Comparison of ENCODE assay signal across 22 cellular contexts in genomic region chr1:31568895-31569655, GRCh38. TPM values are rescaled to one million over a fixed set of nuclear protein-coding genes. Genes with fewer than 3 reads are reported as not detected.
DNase-seq lines count a peak whose midpoint lies in the region; ATAC-seq and TF ChIP-seq lines count a peak whose summit lies in the region.
"Had no signal": no experiment of that assay in that cellular context is flagged by ENCODE, and none has a peak within 500 bp of the region (broad histone marks: within the 10 kb centered on the region; RNA-seq: fewer than 3 reads in every experiment).

No MANE protein-coding gene starts in this region.

- peak; percentile 94 for ATAC-seq in Right ventricle myocardium superior (ENCODE audit: poor library complexity)
- ATAC-seq in PC-3 = no peak
- ATAC-seq: GM23338, T-cell had no signal

- no peaks in the 10 kb centered on the region for H3K9me3 Mint-ChIP-seq in activated CD4-positive, alpha-beta memory T cell treated with anti-CD3 and anti-CD28 coated beads, Interleukin-2, amount 10 ng/mL, durations not matched to agents 7 days and 5 days
- H3K9me3 Mint-ChIP-seq in activated CD4-positive, alpha-beta memory T cell treated with anti-CD3 and anti-CD28 coated beads for 36 hours = no peaks in the 10 kb centered on the region
- H3K9me3 Mint-ChIP-seq: CD14-positive monocyte, GM23338, naive B cell, T-cell had no signal

- intact Hi-C loops in activated CD4-positive, alpha-beta memory T cell treated with anti-CD3 and anti-CD28 coated beads for 36 hours (cut with micrococcal nuclease) = loop anchor here (10.0 kb wide), 1 partner anchor 136 kb away; the partner anchor contains the start of gene COL16A1
- intact Hi-C loops in Right ventricle myocardium superior (cut with DNase I) (loop anchor here (10.0 kb wide), 1 partner anchor 216 kb away; no protein-coding TSS in a partner anchor), tibial artery (cut with DNase I; ENCODE audit: low total_unique reads) (no loop called here), PC-3 (cut with micrococcal nuclease) (no loop called here)

- H3K79me2 ChIP-seq in PC-3 (ENCODE audit: low read length) = 0 out of 2 replicates have a peak, but pooled peaks cover 6% of the 10 kb centered on the region

- H3F3A ChIP-seq in PC-3 (ENCODE audit: low read length, unreplicated experiment) = no peaks in the 10 kb centered on the region

- CTCF ChIA-PET in activated CD4-positive, alpha-beta memory T cell treated with anti-CD3 and anti-CD28 coated beads, Interleukin-2, amount 10 ng/mL, durations not matched to agents 7 days and 5 days (lab: Charles Lee) = interaction anchor here (0.6 to 2.1 kb wide), 5 partner anchors 9 to 1225 kb away, joined by 3 to 6 read pairs (median 3); no protein-coding TSS in a partner anchor
- CTCF ChIA-PET in activated CD4-positive, alpha-beta memory T cell treated with anti-CD3 and anti-CD28 coated beads for 36 hours (lab: Charles Lee) = interaction anchor here (0.8 kb wide), 1 partner anchor 64 kb away, joined by 3 read pairs; no protein-coding TSS in a partner anchor
- CTCF ChIA-PET in PC-3 (lab: Charles Lee) = no interaction called here

- DNase-seq in activated CD4-positive, alpha-beta memory T cell treated with anti-CD3 and anti-CD28 coated beads, Interleukin-2, amount 10 ng/mL, durations not matched to agents 7 days and 5 days = peak; percentile 14
- no peak for DNase-seq in activated CD4-positive, alpha-beta memory T cell treated with anti-CD3 and anti-CD28 coated beads for 36 hours
- peak; percentile 85 for DNase-seq in Right ventricle myocardium superior
- peak; percentile 71 for DNase-seq in mesenteric fat pad (ENCODE audit: low spot score)
- DNase-seq in tibial artery = peak in 1 of 2 donors; percentile 90
- no peak for DNase-seq in PC-3
- no peak for DNase-seq in GOT3 (lab: John Stamatoyannopoulos, UW)
- no peak for DNase-seq in stimulated activated CD4-positive, alpha-beta T cell treated with anti-CD3 and anti-CD28 coated beads, Interleukin-15, amount 100 ng/mL, for 24 hours
- DNase-seq: activated naive CD4-positive, alpha-beta T cell; dermis blood vessel endothelial cell; naive B cell; NCI-H2029 treated with DMSO at 0.1 percent for 48 hours; NCI-H69; stimulated activated CD4-positive, alpha-beta T cell treated with anti-CD3 and anti-CD28 coated beads, Interleukin-4, amount 100 ng/mL, for 1 hour; transverse colon; WERI-Rb-1 had no signal

- no TSS peak for BruUV-seq in PC-3 (replicated peaks; lab: Mats Ljungman, UMichigan)

- H3K4me2 ChIP-seq in PC-3 (ENCODE audit: low read length) = no peak overlapping the region
- H3K4me2 ChIP-seq: GM23338 had no signal

- no peak overlapping the region for H2AFZ ChIP-seq in PC-3 (ENCODE audit: low read length)
- H2AFZ ChIP-seq: GM23338 had no signal

- no peak overlapping the region for H3K9ac ChIP-seq in PC-3 (ENCODE audit: low read length)

- no peaks in the 10 kb centered on the region for H3K4me1 Mint-ChIP-seq in activated CD4-positive, alpha-beta memory T cell treated with anti-CD3 and anti-CD28 coated beads, Interleukin-2, amount 10 ng/mL, durations not matched to agents 7 days and 5 days
- no peaks in the 10 kb centered on the region for H3K4me1 Mint-ChIP-seq in activated CD4-positive, alpha-beta memory T cell treated with anti-CD3 and anti-CD28 coated beads for 36 hours (ENCODE audit: low read depth)
- H3K4me1 Mint-ChIP-seq: T-cell had no signal

- H3K36me3 ChIP-seq in tibial artery (no peaks in the 10 kb centered on the region), PC-3 (ENCODE audit: low read depth, low read length) (no peaks in the 10 kb centered on the region)
- H3K36me3 ChIP-seq: transverse colon, WERI-Rb-1 had no signal

- no peaks in the 10 kb centered on the region for H3K27me3 ChIP-seq in tibial artery
- H3K27me3 ChIP-seq in PC-3 (ENCODE audit: low read length) = no peaks in the 10 kb centered on the region
- H3K27me3 ChIP-seq: transverse colon had no signal

- H3K4me1 ChIP-seq in tibial artery (peaks cover 0 to 77% (median 61%) of the 10 kb centered on the region in 4 donors), PC-3 (ENCODE audit: insufficient read depth, low read length) (peaks cover 37% of the 10 kb centered on the region)

- H3K9me3 ChIP-seq in tibial artery = no peaks in the 10 kb centered on the region
- H3K9me3 ChIP-seq in PC-3 (ENCODE audit: low read length) = no peaks in the 10 kb centered on the region
- H3K9me3 ChIP-seq: transverse colon had no signal

- no peaks in the 10 kb centered on the region for H4K20me1 ChIP-seq in PC-3 (ENCODE audit: low read length)

- no peak overlapping the region for H3K4me3 Mint-ChIP-seq in activated CD4-positive, alpha-beta memory T cell treated with anti-CD3 and anti-CD28 coated beads, Interleukin-2, amount 10 ng/mL, durations not matched to agents 7 days and 5 days
- no peak overlapping the region for H3K4me3 Mint-ChIP-seq in activated CD4-positive, alpha-beta memory T cell treated with anti-CD3 and anti-CD28 coated beads for 36 hours
- H3K4me3 Mint-ChIP-seq: CD14-positive monocyte, GM23338, naive B cell, T-cell had no signal

- H3K27ac ChIP-seq in tibial artery = peak overlapping the region; percentile 87 to 91
- no peak overlapping the region for H3K27ac ChIP-seq in PC-3 (ENCODE audit: low read length)
- H3K27ac ChIP-seq: transverse colon had no signal

- H3K9me2 ChIP-seq in PC-3 (replicated peaks; ENCODE audit: low read length) = no peaks in the 10 kb centered on the region

- H3K4me3 ChIP-seq in tibial artery (no peak overlapping the region), PC-3 (ENCODE audit: low read length) (no peak overlapping the region)
- H3K4me3 ChIP-seq: GM23338, transverse colon had no signal

- H3K27ac Mint-ChIP-seq in activated CD4-positive, alpha-beta memory T cell treated with anti-CD3 and anti-CD28 coated beads, Interleukin-2, amount 10 ng/mL, durations not matched to agents 7 days and 5 days = no peak overlapping the region
- no peak overlapping the region for H3K27ac Mint-ChIP-seq in activated CD4-positive, alpha-beta memory T cell treated with anti-CD3 and anti-CD28 coated beads for 36 hours
- H3K27ac Mint-ChIP-seq: CD14-positive monocyte, GM23338, T-cell had no signal

- TF ChIP-seq CTCF in tibial artery (IDR thresholded peaks at IDR 0.05) = no peak
- no peak for TF ChIP-seq CTCF in PC-3 (conservative IDR thresholded peaks at IDR 0.05; ENCODE audit: low read depth, low read length)

- H3K27me3 Mint-ChIP-seq in activated CD4-positive, alpha-beta memory T cell treated with anti-CD3 and anti-CD28 coated beads, Interleukin-2, amount 10 ng/mL, durations not matched to agents 7 days and 5 days = peaks cover 20% of the 10 kb centered on the region
- H3K27me3 Mint-ChIP-seq in activated CD4-positive, alpha-beta memory T cell treated with anti-CD3 and anti-CD28 coated beads for 36 hours = peaks cover 10% of the 10 kb centered on the region

- no peaks in the 10 kb centered on the region for H3K36me3 Mint-ChIP-seq in activated CD4-positive, alpha-beta memory T cell treated with anti-CD3 and anti-CD28 coated beads, Interleukin-2, amount 10 ng/mL, durations not matched to agents 7 days and 5 days (ENCODE audit: low read depth)
- no peaks in the 10 kb centered on the region for H3K36me3 Mint-ChIP-seq in activated CD4-positive, alpha-beta memory T cell treated with anti-CD3 and anti-CD28 coated beads for 36 hours
- H3K36me3 Mint-ChIP-seq: CD14-positive monocyte, naive B cell, T-cell had no signal

- POLR2A ChIA-PET in activated CD4-positive, alpha-beta memory T cell treated with anti-CD3 and anti-CD28 coated beads, Interleukin-2, amount 10 ng/mL, durations not matched to agents 7 days and 5 days (lab: Charles Lee) = no interaction called here
- POLR2A ChIA-PET in activated CD4-positive, alpha-beta memory T cell treated with anti-CD3 and anti-CD28 coated beads for 36 hours (lab: Charles Lee) = no interaction called here
- POLR2A ChIA-PET in PC-3 (lab: Charles Lee; ENCODE audit: unreplicated experiment) = no interaction called here

RNA-seq across cellular contexts. Expression of gene TINAGL1, which starts 7.2 kb away (rescaled TPM):
- total RNA-seq in activated CD4-positive, alpha-beta memory T cell treated with anti-CD3 and anti-CD28 coated beads, Interleukin-2, amount 10 ng/mL, durations not matched to agents 7 days and 5 days = not detected
- not detected for total RNA-seq in activated CD4-positive, alpha-beta memory T cell treated with anti-CD3 and anti-CD28 coated beads for 36 hours
- total RNA-seq in Right ventricle myocardium superior (268 TPM), mesenteric fat pad (154 TPM), PC-3 (2014; rRNA removed) (176 and 217 TPM in 2 replicates)

RNA-seq across cellular contexts. Expression of gene HCRTR1, which starts 48.4 kb away (rescaled TPM):
- not detected for total RNA-seq in activated CD4-positive, alpha-beta memory T cell treated with anti-CD3 and anti-CD28 coated beads, Interleukin-2, amount 10 ng/mL, durations not matched to agents 7 days and 5 days
- not detected for total RNA-seq in activated CD4-positive, alpha-beta memory T cell treated with anti-CD3 and anti-CD28 coated beads for 36 hours
- total RNA-seq in Right ventricle myocardium superior (0.46 TPM), mesenteric fat pad (0.39 TPM), PC-3 (2014; rRNA removed) (not detected in 2 replicates)
- total RNA-seq: A172, kidney epithelial cell, RPMI7951, T-cell had no signal

Comparison
In these comparisons a context has a peak if more than half of its experiments do, and no peak if none do; other contexts are left out.
1. DNase-seq: peak in activated CD4-positive, alpha-beta memory T cell treated with anti-CD3 and anti-CD28 coated beads, Interleukin-2, amount 10 ng/mL, durations not matched to agents 7 days and 5 days (single experiment), Right ventricle myocardium superior (single experiment) and mesenteric fat pad (single experiment); none in activated CD4-positive, alpha-beta memory T cell treated with anti-CD3 and anti-CD28 coated beads for 36 hours (single experiment), PC-3 (single experiment), GOT3 (single experiment) and stimulated activated CD4-positive, alpha-beta T cell treated with anti-CD3 and anti-CD28 coated beads, Interleukin-15, amount 100 ng/mL, for 24 hours (single experiment).
2. RNA of gene TINAGL1, which starts 7.2 kb away (total RNA-seq): 268 TPM in Right ventricle myocardium superior (single experiment), 176 to 217 TPM in PC-3 and 154 TPM in mesenteric fat pad (single experiment); not detected in activated CD4-positive, alpha-beta memory T cell treated with anti-CD3 and anti-CD28 coated beads, Interleukin-2, amount 10 ng/mL, durations not matched to agents 7 days and 5 days and not detected in activated CD4-positive, alpha-beta memory T cell treated with anti-CD3 and anti-CD28 coated beads for 36 hours; every median in the first group is over 100 times any median in the second.
3. intact Hi-C loops: an anchor here in activated CD4-positive, alpha-beta memory T cell treated with anti-CD3 and anti-CD28 coated beads for 36 hours (10.0 kb wide) and Right ventricle myocardium superior (10.0 kb wide); none called in tibial artery and PC-3.